In the genomic region with DNA sequence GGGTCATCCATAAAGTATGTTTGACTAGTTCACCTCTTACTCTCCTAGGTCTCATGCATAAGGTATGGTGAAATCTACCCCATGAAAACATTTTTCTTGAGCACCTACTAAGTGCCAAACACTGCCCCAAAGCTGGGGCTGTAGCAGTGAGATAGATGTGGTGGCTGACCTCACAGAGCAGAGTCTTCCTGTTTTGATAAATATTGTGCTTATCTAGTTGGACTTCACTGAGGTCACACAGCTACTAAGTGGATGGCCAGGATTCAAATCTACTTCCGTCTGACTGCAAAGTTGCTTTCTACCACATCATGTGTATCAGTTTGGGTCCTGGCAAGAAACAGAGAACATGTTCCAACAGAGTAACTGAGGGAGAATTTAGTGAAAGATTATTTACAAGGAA, we compare ENCODE assay signal across 17 cellular contexts.
"Had no signal": no experiment of that assay in that cellular context is flagged by ENCODE, and none has a peak within 500 bp of the region (broad histone marks: within the 10 kb centered on the region; RNA-seq: fewer than 3 reads in every experiment).

No MANE protein-coding gene starts in this region.

- H3K27ac ChIP-seq: dorsolateral prefrontal cortex, gastrocnemius medialis, heart right ventricle, psoas muscle, sigmoid colon, skin epidermis had no signal

- H3K9me3 Mint-ChIP-seq: nephron progenitor cell had no signal

- H3K4me1 ChIP-seq: gastrocnemius medialis, psoas muscle had no signal

- DNase-seq: cortex of kidney; dorsolateral prefrontal cortex; effector CD8-positive, alpha-beta T cell; gastrocnemius medialis; heart right ventricle; islet precursor cell; mesendoderm; naive B cell; nephron progenitor cell; psoas muscle; retina; sigmoid colon; stimulated activated CD4-positive, alpha-beta T cell treated with anti-CD3 and anti-CD28 coated beads, Interleukin-12 subunit alpha, Interleukin-12 subunit beta, amount 100 ng/mL, for 4 hours; stimulated activated naive CD4-positive, alpha-beta T cell treated with Interleukin-2 at 50 U/mL for 16 hours; trophoblast cell had no signal

- H3K36me3 ChIP-seq: gastrocnemius medialis, heart right ventricle, sigmoid colon had no signal

- ATAC-seq: esophagus mucosa, gastrocnemius medialis, psoas muscle had no signal

- H3K27ac Mint-ChIP-seq: nephron progenitor cell had no signal

- H3K27me3 ChIP-seq: dorsolateral prefrontal cortex, gastrocnemius medialis, sigmoid colon had no signal

- H3K4me3 ChIP-seq: dorsolateral prefrontal cortex, gastrocnemius medialis, heart right ventricle, psoas muscle, sigmoid colon, skin epidermis had no signal

- H3K9me3 ChIP-seq: gastrocnemius medialis, heart right ventricle, psoas muscle, sigmoid colon had no signal

- H3K4me3 Mint-ChIP-seq: naive B cell, nephron progenitor cell had no signal
